In genomic region chr1:70727891-70728443, GRCh38 we compare ENCODE assay signal across 18 cellular contexts.
"Had no signal": no experiment of that assay in that cellular context is flagged by ENCODE, and none has a peak within 500 bp of the region (broad histone marks: within the 10 kb centered on the region; RNA-seq: fewer than 3 reads in every experiment).

No MANE protein-coding gene starts in this region.

- H3K4me3 ChIP-seq: cardiac muscle cell, esophagus squamous epithelium, hepatocyte, lung, thyroid gland had no signal

- H3K27me3 Mint-ChIP-seq: activated B cell treated with CpG ODN at 0.5 μM for 24 hours; activated CD4-positive, alpha-beta memory T cell treated with anti-CD3 and anti-CD28 coated beads for 36 hours; activated CD8-positive, alpha-beta memory T cell treated with anti-CD3 and anti-CD28 coated beads, Interleukin-2, amount 10 ng/mL, durations not matched to agents 7 days and 5 days; activated naive CD8-positive, alpha-beta T cell treated with anti-CD3 and anti-CD28 coated beads for 36 hours; progenitor cell of endocrine pancreas had no signal

- H3K27ac Mint-ChIP-seq: activated B cell treated with CpG ODN at 0.5 μM for 24 hours; activated CD4-positive, alpha-beta memory T cell treated with anti-CD3 and anti-CD28 coated beads for 36 hours; activated CD8-positive, alpha-beta memory T cell treated with anti-CD3 and anti-CD28 coated beads, Interleukin-2, amount 10 ng/mL, durations not matched to agents 7 days and 5 days; activated naive CD8-positive, alpha-beta T cell treated with anti-CD3 and anti-CD28 coated beads for 36 hours; progenitor cell of endocrine pancreas had no signal

- H3K9me3 ChIP-seq: thyroid gland had no signal

- H3K36me3 Mint-ChIP-seq: activated CD8-positive, alpha-beta memory T cell treated with anti-CD3 and anti-CD28 coated beads, Interleukin-2, amount 10 ng/mL, durations not matched to agents 7 days and 5 days; activated naive CD8-positive, alpha-beta T cell treated with anti-CD3 and anti-CD28 coated beads for 36 hours had no signal

- H2AFZ ChIP-seq: hepatocyte had no signal

- H3K79me2 ChIP-seq: hepatocyte had no signal

- H3K4me1 ChIP-seq: esophagus squamous epithelium, thyroid gland had no signal

- H3K4me1 Mint-ChIP-seq: activated B cell treated with CpG ODN at 0.5 μM for 24 hours; activated CD8-positive, alpha-beta memory T cell treated with anti-CD3 and anti-CD28 coated beads, Interleukin-2, amount 10 ng/mL, durations not matched to agents 7 days and 5 days; activated naive CD8-positive, alpha-beta T cell treated with anti-CD3 and anti-CD28 coated beads for 36 hours had no signal

- H3K4me2 ChIP-seq: hepatocyte had no signal

- H3K36me3 ChIP-seq: cardiac muscle cell, esophagus squamous epithelium, thyroid gland had no signal

- ATAC-seq: activated CD8-positive, alpha-beta memory T cell treated with anti-CD3 and anti-CD28 coated beads, Interleukin-2, amount 10 ng/mL, durations not matched to agents 7 days and 5 days had no signal

- H3K27me3 ChIP-seq: cardiac muscle cell, esophagus squamous epithelium, hepatocyte, thyroid gland had no signal

- H3K4me3 Mint-ChIP-seq: activated B cell treated with CpG ODN at 0.5 μM for 24 hours; activated CD4-positive, alpha-beta memory T cell treated with anti-CD3 and anti-CD28 coated beads for 36 hours; activated CD8-positive, alpha-beta memory T cell treated with anti-CD3 and anti-CD28 coated beads, Interleukin-2, amount 10 ng/mL, durations not matched to agents 7 days and 5 days; activated naive CD8-positive, alpha-beta T cell treated with anti-CD3 and anti-CD28 coated beads for 36 hours had no signal

- H3K27ac ChIP-seq: cardiac muscle cell, esophagus squamous epithelium, hepatocyte, thyroid gland had no signal

- DNase-seq: activated B cell treated with CpG ODN at 0.5 μM for 24 hours; activated CD4-positive, alpha-beta memory T cell treated with anti-CD3 and anti-CD28 coated beads for 36 hours; activated CD4-positive, alpha-beta T cell treated with anti-CD3 and anti-CD28 coated beads for 4 hours; activated CD8-positive, alpha-beta memory T cell treated with anti-CD3 and anti-CD28 coated beads, Interleukin-2, amount 10 ng/mL, durations not matched to agents 7 days and 5 days; activated naive CD8-positive, alpha-beta T cell treated with anti-CD3 and anti-CD28 coated beads for 36 hours; amniotic stem cell; dermis blood vessel endothelial cell; effector memory CD4-positive, alpha-beta T cell; esophagus squamous epithelium; foreskin fibroblast; islet precursor cell; stimulated activated CD4-positive, alpha-beta T cell treated with anti-CD3 and anti-CD28 coated beads, Interleukin-2, amount 100 ng/mL, for 24 hours; stimulated activated naive CD4-positive, alpha-beta T cell treated with Interleukin-2 at 50 U/mL for 16 hours; thyroid gland had no signal
